ENCODE assay signal across 8 cellular contexts in genomic region chr21:25801217-25802015, GRCh38.
DNase-seq lines count a peak whose midpoint lies in the region; ATAC-seq, FAIRE-seq and TF ChIP-seq lines count a peak whose summit lies in the region.

No MANE protein-coding gene starts in this region.

- H3K4me3 ChIP-seq in BE2C (ENCODE audit: low read depth, low read length) (no peak overlapping the region), lower leg skin (ENCODE audit: low read depth, poor library complexity, severe bottlenecking) (no peak overlapping the region)

- 40 to 44% methylated on average over 20 of the region's 20 CpGs for WGBS in lower leg skin, 2 donors

- no peaks in the 10 kb centered on the region for H3K4me1 ChIP-seq in BE2C

- no peaks in the 10 kb centered on the region for H3K9me3 ChIP-seq in BE2C

- no peaks in the 10 kb centered on the region; the same call in 1 of the 2 replicates for H3K27me3 ChIP-seq in BE2C

- intact Hi-C loops in lower leg skin (cut with DNase I; ENCODE audit: low total_unique reads) = no loop called here

- DNase-seq in BE2C (peak; percentile 92), GM19239 (ENCODE audit: insufficient read length, low spot score) (peak; percentile 68), NCI-H526 treated with DMSO at 0.1 percent for 48 hours (lab: John Stamatoyannopoulos, UW) (peak; percentile 79), dedifferentiated amniotic fluid mesenchymal stem cell (ENCODE audit: extremely low spot score) (peak; percentile 43), lower leg skin (ENCODE audit: low spot score in 2 of 2) (peak; percentile 49 to 92)
- peak; percentile 78 for DNase-seq in activated CD4-positive, alpha-beta T cell treated with anti-CD3 and anti-CD28 coated beads, Interleukin-2, amount 50 U/mL, for 1 hour
- peak; percentile 57 for DNase-seq in stimulated activated CD8-positive, alpha-beta memory T cell treated with anti-CD3 and anti-CD28 coated beads, Interleukin-12 subunit alpha, Interleukin-12 subunit beta, amount 100 ng/mL, for 1 hour (ENCODE audit: low read depth)

- no peak for TF ChIP-seq POLR2A in lower leg skin (IDR thresholded peaks at IDR 0.05)

- no peaks in the 10 kb centered on the region for H3K36me3 ChIP-seq in BE2C

- peak; percentile 99 for ATAC-seq in HG03342 (IDR thresholded peaks at IDR 0.05; ENCODE audit: unreplicated experiment)

- TF ChIP-seq CTCF in BE2C (IDR thresholded peaks at IDR 0.05; ENCODE audit: low read depth, low read length) (peak; percentile 100), lower leg skin (IDR thresholded peaks at IDR 0.05) (peak in 1 of 3 donors; percentile 49)

- peak; percentile 91 for FAIRE-seq in GM19239 (lab: Jason Lieb, UNC)
